ENCODE assay signal across 8 cellular contexts in the genomic region with DNA sequence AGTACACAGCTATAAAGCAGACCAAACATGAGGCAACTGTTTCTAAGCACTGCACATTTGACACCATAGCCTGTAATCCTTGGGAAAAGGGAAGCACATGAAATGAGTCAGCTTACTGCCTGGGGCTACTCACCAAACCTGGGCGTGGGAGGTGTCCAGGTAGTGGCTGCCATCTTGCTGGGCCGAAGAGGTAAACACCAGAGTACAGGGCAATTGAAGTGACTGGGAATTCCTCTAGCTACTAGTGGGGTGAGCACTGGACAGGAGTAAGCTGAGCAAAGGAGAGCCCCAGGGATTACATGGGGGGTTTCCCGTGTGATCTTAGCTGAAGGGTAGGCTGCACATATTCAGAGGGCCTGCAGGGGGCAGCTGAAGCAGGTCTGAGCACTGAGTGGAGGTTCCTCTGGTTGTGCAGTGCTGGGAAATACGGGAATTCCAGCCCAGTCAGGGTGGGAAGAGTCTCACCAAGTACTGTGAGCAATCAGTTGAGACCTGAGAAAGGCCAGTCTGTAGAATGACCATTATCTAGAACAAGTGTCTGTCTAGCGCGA.
A peak's percentile ranks its signal among the peaks of the same experiment; 100 is the strongest.
DNase-seq lines count a peak whose midpoint lies in the region; ATAC-seq, FAIRE-seq and TF ChIP-seq lines count a peak whose summit lies in the region.

No MANE protein-coding gene starts in this region.

- no peak for FAIRE-seq in D721Med (lab: Jason Lieb, UNC)

- H3K27me3 ChIP-seq in foreskin keratinocyte, result no peaks in the 10 kb centered on the region

- ATAC-seq in GM21529 (IDR thresholded peaks at IDR 0.05; ENCODE audit: unreplicated experiment) (peak; percentile 48), foreskin keratinocyte (peak; percentile 86)
- no peak for ATAC-seq in activated T-helper 17 cell treated with anti-CD3 and anti-CD28 coated beads, Interleukin-2, amount 50 U/mL, for 72 hours (replicated peaks)

- peak; percentile 36 for TF ChIP-seq CTCF in D721Med (IDR thresholded peaks at IDR 0.05; ENCODE audit: insufficient read depth, missing control alignments)
- peak; percentile 54 for TF ChIP-seq CTCF in foreskin keratinocyte (conservative IDR thresholded peaks at IDR 0.05)

- H3K27me3 Mint-ChIP-seq in activated T-helper 17 cell treated with anti-CD3 and anti-CD28 coated beads, Interleukin-2, amount 50 U/mL, for 72 hours, result peaks cover 5% of the 10 kb centered on the region

- H3K4me1 Mint-ChIP-seq in activated T-helper 17 cell treated with anti-CD3 and anti-CD28 coated beads, Interleukin-2, amount 50 U/mL, for 72 hours, result no peaks in the 10 kb centered on the region

- H3K4me1 ChIP-seq in foreskin keratinocyte, result peaks cover 38% of the 10 kb centered on the region

- H3K27ac Mint-ChIP-seq in activated T-helper 17 cell treated with anti-CD3 and anti-CD28 coated beads, Interleukin-2, amount 50 U/mL, for 72 hours, result no peak overlapping the region

- H3K9me3 Mint-ChIP-seq in activated T-helper 17 cell treated with anti-CD3 and anti-CD28 coated beads, Interleukin-2, amount 50 U/mL, for 72 hours, result no peaks in the 10 kb centered on the region

- H3K27ac ChIP-seq in foreskin keratinocyte, result no peak overlapping the region

- DNase-seq in D721Med (ENCODE audit: insufficient read length, low spot score) (no peak), NCI-H82 treated with DMSO at 0.1 percent for 48 hours (lab: John Stamatoyannopoulos, UW; ENCODE audit: unreplicated experiment) (peak; percentile 7), foreskin keratinocyte (peak; percentile 87 to 93), CD1c-positive myeloid dendritic cell (ENCODE audit: extremely low spot score) (no peak), COR-L47 (lab: John Stamatoyannopoulos, UW) (no peak), NCI-H146 treated with DMSO at 0.1 percent for 48 hours (lab: John Stamatoyannopoulos, UW; ENCODE audit: unreplicated experiment) (no peak)

- no peak overlapping the region for H3K4me3 Mint-ChIP-seq in activated T-helper 17 cell treated with anti-CD3 and anti-CD28 coated beads, Interleukin-2, amount 50 U/mL, for 72 hours

- H3K36me3 Mint-ChIP-seq in activated T-helper 17 cell treated with anti-CD3 and anti-CD28 coated beads, Interleukin-2, amount 50 U/mL, for 72 hours (ENCODE audit: low read depth), result no peaks in the 10 kb centered on the region

Comparison
In these comparisons a context has a peak if more than half of its experiments do, and no peak if none do; other contexts are left out.
1. DNase-seq: peak in NCI-H82 treated with DMSO at 0.1 percent for 48 hours (single experiment) and foreskin keratinocyte (2 of 2); none in D721Med (single experiment), CD1c-positive myeloid dendritic cell (single experiment), COR-L47 (single experiment) and NCI-H146 treated with DMSO at 0.1 percent for 48 hours (single experiment).